1 cellular context compared by ENCODE assay signal in genomic region chr11:74992852-74993251, GRCh38.
TF ChIP-seq lines count a peak whose summit lies in the region.

No MANE protein-coding gene starts in this region.

TF ChIP-seq in GM12878, 131 proteins besides CTCF, POLR2A, EP300 and RAD21:
- TF ChIP-seq RFX5 (IDR thresholded peaks at IDR 0.05; ENCODE audit: low read depth, low read length): 0 out of 2 replicates have a peak, but pooled peaks have one; percentile 47
- no peak for TF ChIP-seq SKIL (IDR thresholded peaks at IDR 0.05; ENCODE audit: low read depth, poor library complexity, severe bottlenecking)
- TF ChIP-seq DPF2 (IDR thresholded peaks at IDR 0.05): peak; percentile 46; the same call in 1 of the 2 replicates
- peak; percentile 95 for TF ChIP-seq MEF2B (IDR thresholded peaks at IDR 0.05; ENCODE audit: partially characterized antibody, poor library complexity, severe bottlenecking)
- TF ChIP-seq ATF7 (IDR thresholded peaks at IDR 0.05; ENCODE audit: low read depth): no peak
- 0 out of 2 replicates have a peak, but pooled peaks have one; percentile 26 for TF ChIP-seq ZNF687 (IDR thresholded peaks at IDR 0.05)
- peak; percentile 43; the same call in 1 of the 2 replicates for TF ChIP-seq MLLT1 (IDR thresholded peaks at IDR 0.05)
- TF ChIP-seq IRF4 (IDR thresholded peaks at IDR 0.05; ENCODE audit: low read depth, low read length): peak; percentile 16; the same call in 1 of the 2 replicates
- peak in 1 of 2 experiments; percentile 36; a peak in 1 of 4 replicates for TF ChIP-seq IKZF2 (IDR thresholded peaks at IDR 0.05)
- TF ChIP-seq TCF3 (IDR thresholded peaks at IDR 0.05; ENCODE audit: borderline replicate concordance, insufficient read depth, low read depth, low read length): no peak
- no peak for TF ChIP-seq EZH2 (IDR thresholded peaks at IDR 0.05; ENCODE audit: borderline replicate concordance, control insufficient read depth, low read depth, low read length)
- TF ChIP-seq NFXL1 (IDR thresholded peaks at IDR 0.05; ENCODE audit: borderline replicate concordance): no peak
- TF ChIP-seq TBL1XR1 (IDR thresholded peaks at IDR 0.05; ENCODE audit: low read depth, low read length): no peak
- TF ChIP-seq LARP7 (IDR thresholded peaks at IDR 0.05): no peak
- TF ChIP-seq RBBP5 (conservative IDR thresholded peaks at IDR 0.05): no peak
- TF ChIP-seq CHD2 (IDR thresholded peaks at IDR 0.05; ENCODE audit: borderline replicate concordance, low read depth, low read length): no peak
- no peak for TF ChIP-seq SREBF2 (IDR thresholded peaks at IDR 0.05; ENCODE audit: low read length)
- no peak for TF ChIP-seq MXI1 (IDR thresholded peaks at IDR 0.05; ENCODE audit: low read depth, low read length)
- peak; percentile 39; the same call in 1 of the 2 replicates for TF ChIP-seq IKZF1 (conservative IDR thresholded peaks at IDR 0.05)
- TF ChIP-seq NBN (IDR thresholded peaks at IDR 0.05): peak; percentile 65; the same call in 1 of the 2 replicates
- 0 out of 2 replicates have a peak, but pooled peaks have one; percentile 32 for TF ChIP-seq ZNF217 (IDR thresholded peaks at IDR 0.05)
- no peak for TF ChIP-seq EGR1 (IDR thresholded peaks at IDR 0.05; ENCODE audit: borderline replicate concordance in 1 of 2, low read depth in 2 of 2, low read length in 2 of 2)
- peak; percentile 60; the same call in 1 of the 2 replicates for TF ChIP-seq MTA2 (IDR thresholded peaks at IDR 0.05; ENCODE audit: low read depth)
- TF ChIP-seq ZNF384 (IDR thresholded peaks at IDR 0.05; ENCODE audit: borderline replicate concordance, low read depth, low read length): peak; percentile 59; the same call in 1 of the 2 replicates
- no peak for TF ChIP-seq SMC3 (IDR thresholded peaks at IDR 0.05; ENCODE audit: borderline replicate concordance, low read length)
- TF ChIP-seq BCL11A (IDR thresholded peaks at IDR 0.05; ENCODE audit: low read depth, low read length): 0 out of 2 replicates have a peak, but pooled peaks have one; percentile 12
- peak; percentile 37; the same call in 1 of the 2 replicates for TF ChIP-seq RUNX3 (IDR thresholded peaks at IDR 0.05; ENCODE audit: low read length)
